In genomic region chr6:36094786-36095496, GRCh38 we compare ENCODE assay signal across 8 cellular contexts. TPM values are rescaled to one million over a fixed set of nuclear protein-coding genes. Genes with fewer than 3 reads are reported as not detected.
DNase-seq lines count a peak whose midpoint lies in the region; ATAC-seq, FAIRE-seq and TF ChIP-seq lines count a peak whose summit lies in the region.

No MANE protein-coding gene starts in this region.

- H3K27me3 ChIP-seq in HL-60 (ENCODE audit: insufficient read depth, poor library complexity, severe bottlenecking) = no peaks in the 10 kb centered on the region
- H3K27me3 ChIP-seq in endothelial cell of umbilical vein (ENCODE audit: control insufficient read depth in 2 of 2, insufficient read depth in 2 of 2, low read length in 2 of 2) = no peaks in the 10 kb centered on the region

- H3K9ac ChIP-seq in endothelial cell of umbilical vein (replicated peaks; ENCODE audit: extremely low read depth, insufficient read depth, low read length) = no peak overlapping the region

- H3K4me1 ChIP-seq in endothelial cell of umbilical vein (ENCODE audit: control insufficient read depth, extremely low read depth, insufficient read depth, low read length) (peaks cover 8% of the 10 kb centered on the region), mucosa of descending colon (ENCODE audit: low read depth) (peaks cover 24% of the 10 kb centered on the region)

- intact Hi-C loops in endothelial cell of umbilical vein (cut with micrococcal nuclease) (loop anchor here (1.0 to 10.0 kb wide), 4 partner anchors 68 to 510 kb away; partner anchors contain the start of genes ARMC12 and MAPK14), mucosa of descending colon (cut with DNase I, micrococcal nuclease) (loop anchor here (5.0 kb wide), 1 partner anchor 68 kb away; the partner anchor contains the start of gene MAPK14 (in 2 of the 2))

- H3K4me2 ChIP-seq in endothelial cell of umbilical vein (ENCODE audit: insufficient read depth, low read length) = no peak overlapping the region

- no peaks in the 10 kb centered on the region for H4K20me1 ChIP-seq in endothelial cell of umbilical vein (replicated peaks; ENCODE audit: control insufficient read depth, extremely low read depth, insufficient read depth, low read length)

- FAIRE-seq in endothelial cell of umbilical vein (lab: Jason Lieb, UNC) = peak; percentile 80

- no peak overlapping the region for H2AFZ ChIP-seq in endothelial cell of umbilical vein (ENCODE audit: low read depth, low read length)

- BruUV-seq in endothelial cell of umbilical vein (replicated peaks; lab: Mats Ljungman, UMichigan) = no TSS peak

- H3K9me3 ChIP-seq in endothelial cell of umbilical vein (replicated peaks; ENCODE audit: control insufficient read depth, insufficient read depth, low read length) = no peaks in the 10 kb centered on the region
- H3K9me3 ChIP-seq in mucosa of descending colon = no peaks in the 10 kb centered on the region

- peak overlapping the region; percentile 2; the same call in 1 of the 2 replicates for H3K27ac ChIP-seq in HL-60 (replicated peaks)
- no peak overlapping the region for H3K27ac ChIP-seq in endothelial cell of umbilical vein (ENCODE audit: insufficient read depth, low read depth, low read length)

- H3K79me2 ChIP-seq in endothelial cell of umbilical vein (ENCODE audit: control insufficient read depth, insufficient read depth, low read length) = no peaks in the 10 kb centered on the region

- DNase-seq in GM04504 (ENCODE audit: low read depth) (peak; percentile 50), HL-60 (ENCODE audit: low read depth in 1 of 2, low spot score in 1 of 2) (peak; percentile 54 to 72), NOMO-1 treated with dmso at 0.1 percent for 144 hours (lab: John Stamatoyannopoulos, UW; ENCODE audit: unreplicated experiment) (peak; percentile 23), endothelial cell of umbilical vein (ENCODE audit: low read depth, low spot score) (peak; percentile 83), mucosa of descending colon (peak; percentile 86 to 94 (median 91))
- peak; percentile 83 for DNase-seq in activated CD8-positive, alpha-beta memory T cell treated with anti-CD3 and anti-CD28 coated beads, Interleukin-2, amount 50 U/mL, for 4 hours
- peak; percentile 62 to 66 for DNase-seq in stimulated activated CD8-positive, alpha-beta memory T cell treated with anti-CD3 and anti-CD28 coated beads, Interleukin-15, amount 100 ng/mL, for 48 hours (ENCODE audit: low read depth in 2 of 2)

- POLR2A ChIA-PET in endothelial cell of umbilical vein (lab: Charles Lee) = interaction anchor here (1.2 kb wide), 1 partner anchor 68 kb away, joined by 3 read pairs; the partner anchor contains the start of gene MAPK14

- ATAC-seq in mucosa of descending colon (peak; percentile 93), HG02588 (IDR thresholded peaks at IDR 0.05; ENCODE audit: unreplicated experiment) (no peak)

- peaks cover 9 to 11% of the 10 kb centered on the region in 2 experiments for H3K36me3 ChIP-seq in endothelial cell of umbilical vein (ENCODE audit: control insufficient read depth in 2 of 2, extremely low read depth in 1 of 2, insufficient read depth in 2 of 2, low read length in 2 of 2)
- H3K36me3 ChIP-seq in mucosa of descending colon (ENCODE audit: low read depth) = no peaks in the 10 kb centered on the region

- TF ChIP-seq CTCF in HL-60 (IDR thresholded peaks at IDR 0.05; ENCODE audit: insufficient read depth, low read length) (peak; percentile 80), endothelial cell of umbilical vein (IDR thresholded peaks at IDR 0.05; ENCODE audit: extremely low read depth in 1 of 2, insufficient read depth in 1 of 2, low read depth in 1 of 2, low read length in 2 of 2) (peak; percentile 93 to 94), mucosa of descending colon (IDR thresholded peaks at IDR 0.05) (peak; percentile 83)

- TF ChIP-seq POLR2A in endothelial cell of umbilical vein (IDR thresholded peaks at IDR 0.05; ENCODE audit: low read depth, low read length) = no peak

- dilution Hi-C loops in endothelial cell of umbilical vein (cut with MboI; ENCODE audit: extremely low pct_ligation_motif_present, low sequenced_read_pairs) = no loop called here

- CTCF ChIA-PET in endothelial cell of umbilical vein (lab: Charles Lee) = interaction anchor here (0.6 to 8.5 kb wide), 26 partner anchors 9 to 408 kb away, joined by 3 to 155 read pairs (median 4); partner anchors contain the start of genes ARMC12, MAPK14 and SRPK1

- no peak overlapping the region for H3K4me3 ChIP-seq in HL-60 (replicated peaks; ENCODE audit: insufficient read depth, low read length)
- no peak overlapping the region for H3K4me3 ChIP-seq in endothelial cell of umbilical vein (replicated peaks in 1 of 3; ENCODE audit: insufficient read depth in 1 of 3, low read depth in 1 of 3, low read length in 3 of 3)
- no peak overlapping the region for H3K4me3 ChIP-seq in mucosa of descending colon

- H3K9me1 ChIP-seq in endothelial cell of umbilical vein (replicated peaks; ENCODE audit: control insufficient read depth, extremely low read depth, insufficient read depth, low read length) = no peaks in the 10 kb centered on the region

TF ChIP-seq in endothelial cell of umbilical vein, 7 proteins besides CTCF, POLR2A, EP300 and RAD21:
- no peak for TF ChIP-seq EZH2 (IDR thresholded peaks at IDR 0.05; ENCODE audit: borderline replicate concordance, low read depth, low read length, severe bottlenecking)
- no peak for TF ChIP-seq POLR2AphosphoS5 (IDR thresholded peaks at IDR 0.05; ENCODE audit: insufficient read depth, low read depth, low read length)
- TF ChIP-seq MYC (IDR thresholded peaks at IDR 0.05; ENCODE audit: low read depth, low read length) = no peak

RNA-seq across cellular contexts. Expression of gene MAPK13, which starts 35.4 kb away (rescaled TPM):
- 8.2 and 11.6 TPM in 2 replicates for total RNA-seq in endothelial cell of umbilical vein
- polyA plus RNA-seq in endothelial cell of umbilical vein = 7.0 and 9.0 TPM in 2 replicates
- 7.4 and 7.9 TPM in 2 replicates for polyA plus RNA-seq in endothelial cell of umbilical vein (2011; cell fraction: cytosol; rRNA removed)
- polyA plus RNA-seq in endothelial cell of umbilical vein (2011; cell fraction: nucleus; rRNA removed) = 24.1 and 28.8 TPM in 2 replicates
- polyA plus RNA-seq in endothelial cell of umbilical vein (2012) = 5.4 and 5.9 TPM in 2 replicates
- 8.1 and 10.7 TPM in 2 replicates for polyA minus RNA-seq in endothelial cell of umbilical vein
- 0.20 TPM for polyA minus RNA-seq in endothelial cell of umbilical vein (2011; cell fraction: cytosol; rRNA and poly(A)+ RNA removed)
- 3.5 and 5.5 TPM in 2 replicates for polyA minus RNA-seq in endothelial cell of umbilical vein (2011; cell fraction: nucleus; rRNA and poly(A)+ RNA removed)
- total RNA-seq in mucosa of descending colon = 100 to 1,000 TPM in 2 of 3 donors, 10 to 100 TPM in 1; 82.7 to 173 (median 157) TPM

Comparison
In these comparisons a context has a peak if more than half of its experiments do, and no peak if none do; other contexts are left out.
1. DNase-seq: peak in every context shown above with its lines; median percentile 91 in mucosa of descending colon; 83 in activated CD8-positive, alpha-beta memory T cell treated with anti-CD3 and anti-CD28 coated beads, Interleukin-2, amount 50 U/mL, for 4 hours; 83 in endothelial cell of umbilical vein; 64 in stimulated activated CD8-positive, alpha-beta memory T cell treated with anti-CD3 and anti-CD28 coated beads, Interleukin-15, amount 100 ng/mL, for 48 hours; 63 in HL-60; 50 in GM04504; 23 in NOMO-1 treated with dmso at 0.1 percent for 144 hours.